Comparison of ENCODE assay signal across 11 cellular contexts in genomic region chr9:92655896-92656536, GRCh38.
"Had no signal": no experiment of that assay in that cellular context is flagged by ENCODE, and none has a peak within 500 bp of the region (broad histone marks: within the 10 kb centered on the region; RNA-seq: fewer than 3 reads in every experiment).

No MANE protein-coding gene starts in this region.

- H3K4me3 ChIP-seq: hepatocyte, lower lobe of right lung, tibial artery, uterus had no signal

- H3K4me2 ChIP-seq: hepatocyte had no signal

- ATAC-seq: lower lobe of right lung had no signal

- H3K4me1 ChIP-seq: lower lobe of right lung, uterus had no signal

- H3K9me3 ChIP-seq: lower lobe of right lung, tibial artery, uterus had no signal

- H2AFZ ChIP-seq: hepatocyte had no signal

- H3K36me3 ChIP-seq: uterus had no signal

- H3K27me3 ChIP-seq: hepatocyte, tibial artery, uterus had no signal

- H3K27ac ChIP-seq: hepatocyte, lower lobe of right lung, tibial artery, uterus had no signal

- DNase-seq: activated B cell treated with CpG ODN at 0.5 μM for 24 hours; activated CD4-positive, alpha-beta T cell treated with anti-CD3 and anti-CD28 coated beads, Interleukin-2, amount 10 ng/mL, durations not matched to agents 24 days and 14 days; kidney glomerular epithelial cell; midbrain; naive B cell; nucleus accumbens; tibial artery; uterus had no signal

- FAIRE-seq: colon had no signal
